In genomic region chr11:120160436-120160835, GRCh38 we compare ENCODE assay signal across 26 cellular contexts. TPM values are rescaled to one million over a fixed set of nuclear protein-coding genes. Genes with fewer than 3 reads are reported as not detected.
"Had no signal": no experiment of that assay in that cellular context is flagged by ENCODE, and none has a peak within 500 bp of the region (broad histone marks: within the 10 kb centered on the region; RNA-seq: fewer than 3 reads in every experiment).

No MANE protein-coding gene starts in this region.

- H3K27ac ChIP-seq: coronary artery, dorsolateral prefrontal cortex, esophagus muscularis mucosa, foreskin keratinocyte, gastroesophageal sphincter, heart left ventricle, hepatocyte, left lung, lower lobe of right lung had no signal

- H3K4me1 Mint-ChIP-seq: immature natural killer cell, memory B cell had no signal

- H3K27ac Mint-ChIP-seq: immature natural killer cell, memory B cell had no signal

- H3K4me2 ChIP-seq: hepatocyte had no signal

- H3K27me3 ChIP-seq: dorsolateral prefrontal cortex, hepatocyte had no signal

- H2AFZ ChIP-seq: hepatocyte had no signal

- H3K4me3 Mint-ChIP-seq: immature natural killer cell, memory B cell had no signal

- H3K4me3 ChIP-seq: coronary artery, dorsolateral prefrontal cortex, esophagus muscularis mucosa, gastroesophageal sphincter, heart left ventricle, hepatocyte, left lung, lower lobe of right lung had no signal

- ATAC-seq: foreskin keratinocyte, gastroesophageal sphincter, heart left ventricle, left cardiac atrium, left lung, left ventricle myocardium superior, lower lobe of right lung had no signal

- H3K36me3 ChIP-seq: esophagus muscularis mucosa, gastroesophageal sphincter, heart left ventricle, left lung, lower lobe of right lung had no signal

- FAIRE-seq: colon, endothelial cell of umbilical vein, frontal cortex had no signal

- DNase-seq: dermis blood vessel endothelial cell; dorsolateral prefrontal cortex; effector CD4-positive, alpha-beta T cell; effector memory CD4-positive, alpha-beta T cell; foreskin keratinocyte; heart left ventricle; hypothalamus; immature natural killer cell; left cardiac atrium; left lung; left ventricle myocardium superior; lower lobe of right lung; mesendoderm; midbrain had no signal

- H3K36me3 Mint-ChIP-seq: immature natural killer cell, memory B cell had no signal

- H3K9me3 ChIP-seq: gastroesophageal sphincter had no signal

- H3K79me2 ChIP-seq: hepatocyte had no signal

- H3K4me1 ChIP-seq: esophagus muscularis mucosa, foreskin keratinocyte, gastroesophageal sphincter, heart left ventricle, left lung, lower lobe of right lung had no signal

RNA-seq across cellular contexts. Expression of gene TRIM29, which starts 22.5 kb away (rescaled TPM):
- total RNA-seq: dermis blood vessel endothelial cell, endothelial cell of umbilical vein, epithelial cell of proximal tubule, fibroblast of lung, frontal cortex, lung microvascular endothelial cell, mononuclear cell had no signal
